In the genomic region with DNA sequence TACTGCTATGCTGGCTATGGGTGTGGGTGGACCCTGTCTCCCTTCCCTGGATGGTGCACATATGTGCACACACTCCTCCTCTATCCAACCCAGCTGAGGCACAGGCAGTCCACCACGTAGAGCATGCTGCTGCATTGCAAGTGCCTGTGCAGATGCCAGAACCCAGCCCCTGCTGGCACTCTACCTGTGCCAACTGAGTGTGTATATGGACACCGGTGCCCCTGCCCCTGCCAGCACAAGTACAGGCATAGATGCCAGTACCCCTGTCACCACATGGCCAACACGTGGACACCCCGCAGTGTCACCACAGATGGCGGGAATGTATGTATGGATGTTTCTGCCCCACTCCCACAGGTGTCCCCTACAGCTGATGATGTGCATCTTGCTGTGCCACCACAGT, we compare ENCODE assay signal across 21 cellular contexts.
DNase-seq lines count a peak whose midpoint lies in the region; ATAC-seq, FAIRE-seq and TF ChIP-seq lines count a peak whose summit lies in the region.
"Had no signal": no experiment of that assay in that cellular context is flagged by ENCODE, and none has a peak within 500 bp of the region (broad histone marks: within the 10 kb centered on the region; RNA-seq: fewer than 3 reads in every experiment).

No MANE protein-coding gene starts in this region.

- no peak overlapping the region for H4K91ac ChIP-seq in H1 (replicated peaks; ENCODE audit: insufficient read length, low read length)

- H3K27me3 ChIP-seq in RWPE2 (ENCODE audit: insufficient read depth, poor library complexity, severe bottlenecking) (no peaks in the 10 kb centered on the region), H1 (replicated peaks in 1 of 4; ENCODE audit: control insufficient read depth in 3 of 4, extremely low read depth in 1 of 4, insufficient read depth in 3 of 4, low read length in 3 of 4) (no peaks in the 10 kb centered on the region), upper lobe of right lung (no peaks in the 10 kb centered on the region)
- H3K27me3 ChIP-seq: BE2C; BLaER1 treated with 17β-estradiol and CSF1 and Interleukin-3, amounts not matched to agents 10 nM and 100 nM had no signal

- no peak overlapping the region; the same call in 1 of the 2 replicates for H3K18ac ChIP-seq in H1 (ENCODE audit: extremely low read depth, low read length)

- H3K23me2 ChIP-seq in H1 (ENCODE audit: low read depth, low read length): no peaks in the 10 kb centered on the region

- H3K4me1 ChIP-seq in RWPE2 (ENCODE audit: insufficient read depth, poor library complexity, severe bottlenecking): no peaks in the 10 kb centered on the region
- H3K4me1 ChIP-seq in H1 (replicated peaks in 1 of 4; ENCODE audit: control insufficient read depth in 3 of 4, insufficient read depth in 4 of 4, low read length in 3 of 4): peaks cover 0 to 4% (median 0%) of the 10 kb centered on the region in 4 experiments; a peak in 1 of 7 replicates
- no peaks in the 10 kb centered on the region for H3K4me1 ChIP-seq in upper lobe of right lung
- H3K4me1 ChIP-seq: BE2C; BLaER1 treated with 17β-estradiol and CSF1 and Interleukin-3, amounts not matched to agents 10 nM and 100 nM had no signal

- no peaks in the 10 kb centered on the region for H3K9me3 ChIP-seq in RWPE2 (ENCODE audit: severe bottlenecking)
- 0 out of 4 replicates have a peak, but pooled peaks cover 0 to 3% of the 10 kb centered on the region in 2 experiments for H3K9me3 ChIP-seq in H1 (ENCODE audit: insufficient read depth in 2 of 2, low read depth in 1 of 2, low read length in 1 of 2)
- no peaks in the 10 kb centered on the region for H3K9me3 ChIP-seq in upper lobe of right lung
- H3K9me3 ChIP-seq: BE2C had no signal

- no peak overlapping the region for H3K56ac ChIP-seq in H1 (replicated peaks; ENCODE audit: insufficient read length, low read depth, low read length)

- H2BK5ac ChIP-seq in H1 (ENCODE audit: low read depth, low read length): 0 out of 2 replicates have a peak overlapping the region, but pooled peaks have one; percentile 21

- ATAC-seq in RWPE2 (ENCODE audit: low read depth): no peak
- peak; percentile 24 for ATAC-seq in upper lobe of right lung
- ATAC-seq in HG03135 (IDR thresholded peaks at IDR 0.05; ENCODE audit: unreplicated experiment): no peak
- ATAC-seq: HCT116 had no signal

- WGBS in H1 (ENCODE audit: extremely low coverage in 1 of 2, insufficient coverage in 1 of 2, insufficient read length in 1 of 2, insufficient replicate concordance in 2 of 2, low coverage in 1 of 2, low lambda C conversion rate in 2 of 2, missing lambda C conversion rate in 1 of 2), 2 experiments: 91% methylated on average over 5 of the region's 5 CpGs; no CpG with 5 or more reads in 1 of the 2 experiments

- peak; percentile 40 for FAIRE-seq in GM12891 (lab: Jason Lieb, UNC)
- no peak for FAIRE-seq in H1 (lab: Jason Lieb, UNC)
- FAIRE-seq: A204.1, D721Med, GM12892 had no signal

- H3K4me3 ChIP-seq in RWPE2 (ENCODE audit: severe bottlenecking): no peak overlapping the region
- no peak overlapping the region; a peak in 1 of 8 replicates for H3K4me3 ChIP-seq in H1 (ENCODE audit: extremely low read depth in 1 of 4, insufficient read depth in 2 of 4, low read depth in 3 of 4, low read length in 4 of 4)
- H3K4me3 ChIP-seq in upper lobe of right lung: no peak overlapping the region
- H3K4me3 ChIP-seq: BLaER1 treated with 17β-estradiol and CSF1 and Interleukin-3, amounts not matched to agents 10 nM and 100 nM; GM23248 had no signal

- H3K36me3 ChIP-seq in RWPE2 (ENCODE audit: low read depth): no peaks in the 10 kb centered on the region
- no peaks in the 10 kb centered on the region for H3K36me3 ChIP-seq in H1 (ENCODE audit: control insufficient read depth in 2 of 4, insufficient read depth in 4 of 4, low read length in 3 of 4)
- no peaks in the 10 kb centered on the region for H3K36me3 ChIP-seq in upper lobe of right lung
- H3K36me3 ChIP-seq: BE2C; BLaER1 treated with 17β-estradiol and CSF1 and Interleukin-3, amounts not matched to agents 10 nM and 100 nM had no signal

- no peak for TF ChIP-seq RAD21 in H1 (IDR thresholded peaks at IDR 0.05 in 1 of 2, conservative IDR thresholded peaks at IDR 0.05 in 1 of 2; ENCODE audit: low read depth in 2 of 2, low read length in 2 of 2)

- no peak overlapping the region for H2BK20ac ChIP-seq in H1 (ENCODE audit: low read length)

- no peak overlapping the region for H3K9ac ChIP-seq in H1 (replicated peaks in 1 of 4; ENCODE audit: extremely low read depth in 1 of 4, low read depth in 3 of 4, low read length in 3 of 4)
- H3K9ac ChIP-seq: BLaER1 treated with 17β-estradiol and CSF1 and Interleukin-3, amounts not matched to agents 10 nM and 100 nM; GM23248 had no signal

- no peak for TF ChIP-seq POLR2A in GM12891 (IDR thresholded peaks at IDR 0.05; ENCODE audit: low read depth, low read length)
- no peak for TF ChIP-seq POLR2A in H1 (IDR thresholded peaks at IDR 0.05; ENCODE audit: control extremely low read depth in 1 of 2, low read depth in 2 of 2, low read length in 2 of 2)

- H3K79me1 ChIP-seq in H1 (ENCODE audit: low read depth, low read length): no peaks in the 10 kb centered on the region

- no peak overlapping the region for H3K4ac ChIP-seq in H1 (replicated peaks; ENCODE audit: insufficient read length, low read depth, low read length)

- DNase-seq in GM12891 (ENCODE audit: insufficient read length, low spot score): no peak
- peak; percentile 62 for DNase-seq in RWPE2 (ENCODE audit: low spot score)
- DNase-seq in H1 (ENCODE audit: low read depth in 1 of 2, low spot score in 2 of 2): no peak
- DNase-seq in upper lobe of right lung: no peak
- DNase-seq in Ammon's horn (ENCODE audit: low spot score): no peak
- DNase-seq in hippocampal formation (lab: John Stamatoyannopoulos, UW): no peak
- DNase-seq: BE2C; CD4-positive, alpha-beta T cell; DMS 273 treated with DMSO at 0.1 percent for 48 hours; DMS53; DMS79 treated with DMSO at 0.1 percent for 48 hours; GF-D8; GM23248; H9 had no signal

- H3K27ac ChIP-seq in RWPE2 (ENCODE audit: poor library complexity, severe bottlenecking) (no peak overlapping the region), H1 (ENCODE audit: low read depth, low read length) (no peak overlapping the region), upper lobe of right lung (no peak overlapping the region)
- H3K27ac ChIP-seq: 22Rv1; BLaER1 treated with 17β-estradiol and CSF1 and Interleukin-3, amounts not matched to agents 10 nM and 100 nM; GM23248 had no signal

- peaks cover 0 to 2% of the 10 kb centered on the region in 2 experiments for H4K20me1 ChIP-seq in H1 (replicated peaks in 1 of 2; ENCODE audit: control insufficient read depth in 1 of 2, insufficient read depth in 2 of 2, low read length in 2 of 2)
- H4K20me1 ChIP-seq: BLaER1 treated with 17β-estradiol and CSF1 and Interleukin-3, amounts not matched to agents 10 nM and 100 nM had no signal

- H3K14ac ChIP-seq in H1 (ENCODE audit: insufficient read length): no peak overlapping the region

- H2BK12ac ChIP-seq in H1 (ENCODE audit: low read depth, low read length): 0 out of 2 replicates have a peak overlapping the region, but pooled peaks have one; percentile 17

- CTCF ChIA-PET in H1 (lab: Charles Lee; ENCODE audit: partially characterized antibody): no interaction called here

- H3K79me2 ChIP-seq in H1 (ENCODE audit: control insufficient read depth in 1 of 2, insufficient read depth in 2 of 2, low read length in 2 of 2): no peaks in the 10 kb centered on the region

- no peak overlapping the region for H2BK15ac ChIP-seq in H1 (ENCODE audit: low read length)

- no peak overlapping the region for H2BK120ac ChIP-seq in H1 (replicated peaks; ENCODE audit: low read depth, low read length)

- POLR2A ChIA-PET in H1 (lab: Charles Lee; ENCODE audit: partially characterized antibody): no interaction called here

- H4K5ac ChIP-seq in H1 (ENCODE audit: insufficient read length, low read depth, low read length): no peak overlapping the region

- no peak overlapping the region for H2AFZ ChIP-seq in H1 (ENCODE audit: low read length)
- H2AFZ ChIP-seq: GM23248 had no signal

- H3K4me2 ChIP-seq in H1 (ENCODE audit: insufficient read depth in 1 of 2, low read depth in 2 of 2, low read length in 2 of 2): no peak overlapping the region
- H3K4me2 ChIP-seq: BLaER1 treated with 17β-estradiol and CSF1 and Interleukin-3, amounts not matched to agents 10 nM and 100 nM had no signal

- no peak for TF ChIP-seq EP300 in H1 (IDR thresholded peaks at IDR 0.05; ENCODE audit: borderline replicate concordance in 1 of 2, low read depth in 2 of 2, low read length in 2 of 2)

- peak overlapping the region; percentile 15 for H3K23ac ChIP-seq in H1 (ENCODE audit: insufficient read length)

- intact Hi-C loops in upper lobe of right lung (cut with DNase I): no loop called here

- TF ChIP-seq CTCF in RWPE2 (IDR thresholded peaks at IDR 0.05; ENCODE audit: poor library complexity, severe bottlenecking) (no peak), H1 (IDR thresholded peaks at IDR 0.05; ENCODE audit: control extremely low read depth in 1 of 3, insufficient read depth in 1 of 3, low read depth in 1 of 3, low read length in 3 of 3) (no peak), upper lobe of right lung (IDR thresholded peaks at IDR 0.05) (no peak)

- H2AK5ac ChIP-seq in H1 (ENCODE audit: low read depth, low read length): no peak overlapping the region

- no peak overlapping the region for H4K8ac ChIP-seq in H1 (ENCODE audit: extremely low read depth, insufficient read depth, low read length)

TF ChIP-seq in GM12891, 5 proteins besides CTCF, POLR2A, EP300 and RAD21:
- no peak for TF ChIP-seq SPI1 (IDR thresholded peaks at IDR 0.05; ENCODE audit: low read depth, low read length)
- TF ChIP-seq POU2F2 (IDR thresholded peaks at IDR 0.05; ENCODE audit: low read depth, low read length): no peak
- no peak for TF ChIP-seq POLR2AphosphoS5 (IDR thresholded peaks at IDR 0.05; ENCODE audit: low read depth, low read length)

TF ChIP-seq in H1, 55 proteins besides CTCF, POLR2A, EP300 and RAD21 (continues in another document):
- TF ChIP-seq HDAC2 (IDR thresholded peaks at IDR 0.05; ENCODE audit: borderline replicate concordance in 1 of 2, low read depth in 2 of 2, low read length in 2 of 2): no peak
- TF ChIP-seq BRCA1 (IDR thresholded peaks at IDR 0.05; ENCODE audit: low read depth, low read length): no peak
- TF ChIP-seq POLR2AphosphoS5 (IDR thresholded peaks at IDR 0.05; ENCODE audit: low read depth, low read length): no peak
- TF ChIP-seq, protein P1, sequence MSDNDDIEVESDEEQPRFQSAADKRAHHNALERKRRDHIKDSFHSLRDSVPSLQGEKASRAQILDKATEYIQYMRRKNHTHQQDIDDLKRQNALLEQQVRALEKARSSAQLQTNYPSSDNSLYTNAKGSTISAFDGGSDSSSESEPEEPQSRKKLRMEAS (IDR thresholded peaks at IDR 0.05): no peak
- no peak for TF ChIP-seq POU5F1 (IDR thresholded peaks at IDR 0.05; ENCODE audit: low read depth, low read length)
- TF ChIP-seq BACH1 (IDR thresholded peaks at IDR 0.05; ENCODE audit: low read length): no peak
- TF ChIP-seq KDM5A (IDR thresholded peaks at IDR 0.05; ENCODE audit: low read length): no peak
- no peak for TF ChIP-seq SIRT6 (IDR thresholded peaks at IDR 0.05; ENCODE audit: low read length)
- no peak for TF ChIP-seq SRF (IDR thresholded peaks at IDR 0.05; ENCODE audit: low read depth, low read length)
- no peak for TF ChIP-seq TCF12 (IDR thresholded peaks at IDR 0.05; ENCODE audit: low read depth, low read length)
- no peak for TF ChIP-seq RBBP5 (IDR thresholded peaks at IDR 0.05; ENCODE audit: borderline replicate concordance, low read depth, low read length)
